7 cellular contexts compared by ENCODE assay signal in the genomic region with DNA sequence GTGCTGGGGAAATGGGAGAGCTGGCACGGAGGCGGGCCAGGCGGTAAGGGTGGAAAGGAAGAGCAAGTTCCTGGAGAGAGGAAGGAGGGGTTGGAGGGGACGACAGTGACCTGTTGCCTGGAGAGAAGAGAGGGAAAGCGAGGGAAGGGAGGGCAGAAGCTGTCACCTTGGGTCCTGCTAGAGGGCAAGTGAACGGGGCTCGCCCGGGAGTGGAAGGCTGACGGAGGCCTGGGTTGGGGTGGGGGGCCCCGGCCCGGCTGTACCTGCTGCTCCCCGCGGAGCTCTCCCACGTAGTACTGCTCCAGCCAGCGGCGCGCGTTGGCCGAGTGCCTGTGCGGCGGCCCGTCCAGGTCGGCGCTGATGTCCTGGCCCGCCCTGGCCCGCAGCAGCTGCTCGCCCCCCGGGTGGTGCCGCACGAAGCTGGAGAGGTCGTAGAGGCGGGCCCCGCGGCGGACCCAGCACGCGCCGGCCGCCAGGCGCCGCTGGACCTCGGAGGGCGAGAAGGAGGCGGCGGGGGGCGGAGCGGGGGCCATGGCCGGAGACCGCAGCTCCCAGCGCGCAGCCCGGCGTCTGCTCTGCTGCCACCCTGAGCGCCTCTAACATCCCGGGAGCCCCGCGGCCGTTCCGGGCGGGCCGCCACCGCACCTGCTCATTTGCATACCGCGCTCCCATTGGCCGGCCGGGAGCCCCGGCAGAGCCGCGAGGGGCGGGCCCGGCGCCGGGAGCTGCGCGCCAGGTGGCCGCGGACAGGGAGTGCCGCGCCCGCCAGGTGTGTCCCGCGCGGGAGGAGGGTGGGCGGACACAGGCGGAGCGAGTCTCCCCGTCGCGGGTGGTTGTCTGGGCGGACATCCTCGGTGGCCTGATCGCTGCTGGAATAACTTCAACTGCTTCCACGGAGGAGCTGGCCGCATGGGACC. TPM values are rescaled to one million over a fixed set of nuclear protein-coding genes. Genes with fewer than 3 reads are reported as not detected.
DNase-seq lines count a peak whose midpoint lies in the region; ATAC-seq, FAIRE-seq and TF ChIP-seq lines count a peak whose summit lies in the region.

A gene with protein sequence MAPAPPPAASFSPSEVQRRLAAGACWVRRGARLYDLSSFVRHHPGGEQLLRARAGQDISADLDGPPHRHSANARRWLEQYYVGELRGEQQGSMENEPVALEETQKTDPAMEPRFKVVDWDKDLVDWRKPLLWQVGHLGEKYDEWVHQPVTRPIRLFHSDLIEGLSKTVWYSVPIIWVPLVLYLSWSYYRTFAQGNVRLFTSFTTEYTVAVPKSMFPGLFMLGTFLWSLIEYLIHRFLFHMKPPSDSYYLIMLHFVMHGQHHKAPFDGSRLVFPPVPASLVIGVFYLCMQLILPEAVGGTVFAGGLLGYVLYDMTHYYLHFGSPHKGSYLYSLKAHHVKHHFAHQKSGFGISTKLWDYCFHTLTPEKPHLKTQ (minus strand): TSS at position 598 of the 917 bp plus-strand sequence. CDS start 65 bp downstream, at position 533.

- no peak for FAIRE-seq in bronchial epithelial cell (lab: Jason Lieb, UNC)

- H3K36me3 ChIP-seq in bronchial epithelial cell (ENCODE audit: control insufficient read depth, insufficient read depth, low read length), result no peaks in the 10 kb centered on the region
- H3K36me3 ChIP-seq in kidney epithelial cell (ENCODE audit: control insufficient read depth, insufficient read depth, low read length), result no peaks in the 10 kb centered on the region

- DNase-seq in NCI-H2081 (lab: John Stamatoyannopoulos, UW) (peak; percentile 81 to 88), bronchial epithelial cell (ENCODE audit: low read depth) (peak; percentile 70), kidney epithelial cell (ENCODE audit: low read depth) (peak; percentile 21)
- DNase-seq in stimulated activated CD4-positive, alpha-beta T cell treated with anti-CD3 and anti-CD28 coated beads, Interleukin-1b, Interleukin-23, amount 100 ng/mL, for 1 hour (ENCODE audit: low read depth in 2 of 2), result peak; percentile 10 to 27

- peak; percentile 10; the same call in 1 of the 2 replicates for TF ChIP-seq CTCF in WI38 (IDR thresholded peaks at IDR 0.05; ENCODE audit: low read depth, low read length)
- no peak for TF ChIP-seq CTCF in bronchial epithelial cell (IDR thresholded peaks at IDR 0.05; ENCODE audit: insufficient read depth, low read length, severe bottlenecking)
- TF ChIP-seq CTCF in kidney epithelial cell (IDR thresholded peaks at IDR 0.05; ENCODE audit: insufficient read depth, low read length, poor library complexity, severe bottlenecking), result no peak

- ATAC-seq in GM18858 (IDR thresholded peaks at IDR 0.05; ENCODE audit: unreplicated experiment), result peak; percentile 67
- peak; percentile 80 for ATAC-seq in HG03025 (IDR thresholded peaks at IDR 0.05; ENCODE audit: low FRiP score, unreplicated experiment)

- no peak within 1 kb of the TSS for H3K4me3 ChIP-seq in WI38 (ENCODE audit: low read depth, low read length)
- peak within 1 kb of the TSS; percentile 37 for H3K4me3 ChIP-seq in bronchial epithelial cell (ENCODE audit: low read depth, low read length)
- H3K4me3 ChIP-seq in kidney epithelial cell (ENCODE audit: low read depth, low read length), result peak within 1 kb of the TSS; percentile 43

- peaks cover 7% of the 10 kb centered on the region for H3K27me3 ChIP-seq in bronchial epithelial cell (ENCODE audit: control insufficient read depth, insufficient read depth, low read length)
- peaks cover 4% of the 10 kb centered on the region for H3K27me3 ChIP-seq in kidney epithelial cell (ENCODE audit: control insufficient read depth, insufficient read depth, low read length)

RNA-seq across cellular contexts. Expression of the gene that starts here (rescaled TPM):
- 1.6 and 3.2 TPM in 2 replicates for total RNA-seq in bronchial epithelial cell
- 12.4 and 12.5 TPM in 2 replicates for total RNA-seq in kidney epithelial cell

Comparison
In these comparisons a context has a peak if more than half of its experiments do, and no peak if none do; other contexts are left out.
1. DNase-seq: peak in every context shown above with its lines; median percentile 84 in NCI-H2081; 70 in bronchial epithelial cell; 21 in kidney epithelial cell; 18 in stimulated activated CD4-positive, alpha-beta T cell treated with anti-CD3 and anti-CD28 coated beads, Interleukin-1b, Interleukin-23, amount 100 ng/mL, for 1 hour.